In genomic region chr20:33789109-33789857, GRCh38 we compare ENCODE assay signal across 8 cellular contexts. TPM values are rescaled to one million over a fixed set of nuclear protein-coding genes. Genes with fewer than 3 reads are reported as not detected.
DNase-seq lines count a peak whose midpoint lies in the region; ATAC-seq and TF ChIP-seq lines count a peak whose summit lies in the region.

No MANE protein-coding gene starts in this region.

- 63 to 71% methylated on average over 4 to 9 of the region's 11 CpGs for WGBS in esophagus squamous epithelium, 2 donors

- peak overlapping the region; percentile 24; the same call in 1 of the 2 replicates for H3K4me3 ChIP-seq in PC-9
- H3K4me3 ChIP-seq in esophagus squamous epithelium = no peak overlapping the region

- ATAC-seq in GM18858 (IDR thresholded peaks at IDR 0.05; ENCODE audit: unreplicated experiment) = no peak
- ATAC-seq in natural killer cell = no peak
- ATAC-seq in GM18502 (IDR thresholded peaks at IDR 0.05; ENCODE audit: poor library complexity, unreplicated experiment) = no peak
- no peak for ATAC-seq in HG03025 (IDR thresholded peaks at IDR 0.05; ENCODE audit: low FRiP score, unreplicated experiment)

- CTCF ChIA-PET in Calu3 (lab: Charles Lee) (interaction anchor here (0.5 to 2.3 kb wide), 21 partner anchors 10 to 1117 kb away, joined by 3 to 38 read pairs (median 4); partner anchors contain the start of genes ACTL10 and CHMP4B), PC-9 (lab: Charles Lee) (interaction anchor here (0.6 kb wide), 2 partner anchors 48 to 99 kb away, joined by 3 read pairs; no protein-coding TSS in a partner anchor)

- TF ChIP-seq CTCF in Calu3 (IDR thresholded peaks at IDR 0.05; ENCODE audit: unreplicated experiment) = no peak
- TF ChIP-seq CTCF in PC-9 (conservative IDR thresholded peaks at IDR 0.05) = no peak
- no peak for TF ChIP-seq CTCF in esophagus squamous epithelium (IDR thresholded peaks at IDR 0.05)
- no peak for TF ChIP-seq CTCF in osteocyte (IDR thresholded peaks at IDR 0.05)
- no peak for TF ChIP-seq CTCF in natural killer cell (IDR thresholded peaks at IDR 0.05)

- H3K9me3 ChIP-seq in PC-9 (ENCODE audit: insufficient read depth, low read depth) (no peaks in the 10 kb centered on the region), esophagus squamous epithelium (no peaks in the 10 kb centered on the region)

- H3K36me3 Mint-ChIP-seq in Calu3 (ENCODE audit: insufficient read depth, unreplicated experiment) (peaks cover 50% of the 10 kb centered on the region), osteocyte (ENCODE audit: unreplicated experiment) (no peaks in the 10 kb centered on the region), natural killer cell (peaks cover 6% of the 10 kb centered on the region)

- H3K4me1 ChIP-seq in PC-9 (replicated peaks; ENCODE audit: insufficient read depth) (peaks cover 59% of the 10 kb centered on the region), esophagus squamous epithelium (peaks cover 16 to 84% (median 24%) of the 10 kb centered on the region in 3 donors)

- peak overlapping the region; percentile 73 for H3K4me2 ChIP-seq in PC-9

- no peaks in the 10 kb centered on the region for H3K9me2 ChIP-seq in PC-9 (ENCODE audit: insufficient read depth)

- no peak overlapping the region for H2AFZ ChIP-seq in PC-9

- H3K79me2 ChIP-seq in PC-9 (ENCODE audit: low read depth) = peaks cover 3% of the 10 kb centered on the region; the same call in 1 of the 2 replicates

- no peaks in the 10 kb centered on the region for H3K9me3 Mint-ChIP-seq in Calu3 (ENCODE audit: low read depth, unreplicated experiment)
- H3K9me3 Mint-ChIP-seq in osteocyte (ENCODE audit: unreplicated experiment) = no peaks in the 10 kb centered on the region
- no peaks in the 10 kb centered on the region for H3K9me3 Mint-ChIP-seq in natural killer cell

- H3F3A ChIP-seq in PC-9 (ENCODE audit: insufficient read depth, low read depth) = peaks cover 29% of the 10 kb centered on the region

- peak; percentile 99 for DNase-seq in Calu3
- peak; percentile 98 to 100 for DNase-seq in PC-9
- no peak for DNase-seq in esophagus squamous epithelium (lab: John Stamatoyannopoulos, UW)
- DNase-seq in osteocyte (ENCODE audit: extremely low spot score, unreplicated experiment) = no peak
- DNase-seq in natural killer cell = no peak

- BruUV-seq in Calu3 (replicated peaks; lab: Mats Ljungman, UMichigan) (no TSS peak), PC-9 (replicated peaks; lab: Mats Ljungman, UMichigan) (no TSS peak)

- no peaks in the 10 kb centered on the region for H3K27me3 ChIP-seq in PC-9 (ENCODE audit: insufficient read depth, low read depth)
- no peaks in the 10 kb centered on the region for H3K27me3 ChIP-seq in esophagus squamous epithelium

- peak overlapping the region; percentile 42 for H3K4me3 Mint-ChIP-seq in Calu3 (ENCODE audit: low read depth, unreplicated experiment)
- H3K4me3 Mint-ChIP-seq in osteocyte (ENCODE audit: unreplicated experiment) = no peak overlapping the region
- no peak overlapping the region for H3K4me3 Mint-ChIP-seq in natural killer cell

- H3K4me1 Mint-ChIP-seq in Calu3 (ENCODE audit: low read depth, unreplicated experiment) (peaks cover 66% of the 10 kb centered on the region), osteocyte (ENCODE audit: unreplicated experiment) (peaks cover 14% of the 10 kb centered on the region), natural killer cell (peaks cover 12 to 21% of the 10 kb centered on the region in 2 donors)

- no peaks in the 10 kb centered on the region for H4K20me1 ChIP-seq in PC-9 (ENCODE audit: insufficient read depth)

- TF ChIP-seq POLR2A in esophagus squamous epithelium (IDR thresholded peaks at IDR 0.05) = no peak

- peak overlapping the region; percentile 98 for H3K27ac ChIP-seq in PC-9
- peak overlapping the region; percentile 81 to 92 (median 84) for H3K27ac ChIP-seq in esophagus squamous epithelium

- H3K27me3 Mint-ChIP-seq in Calu3 (ENCODE audit: unreplicated experiment) (no peaks in the 10 kb centered on the region), osteocyte (ENCODE audit: unreplicated experiment) (no peaks in the 10 kb centered on the region), natural killer cell (ENCODE audit: low read depth in 2 of 2) (no peaks in the 10 kb centered on the region)

- H3K36me3 ChIP-seq in PC-9 (ENCODE audit: low read depth) (no peaks in the 10 kb centered on the region), esophagus squamous epithelium (peaks cover 0 to 10% (median 6%) of the 10 kb centered on the region in 3 donors)

- H3K27ac Mint-ChIP-seq in Calu3 (ENCODE audit: unreplicated experiment) (peak overlapping the region; percentile 97), osteocyte (ENCODE audit: unreplicated experiment) (peak overlapping the region; percentile 84), natural killer cell (no peak overlapping the region)

- POLR2A ChIA-PET in PC-9 (lab: Charles Lee; ENCODE audit: unreplicated experiment) = interaction anchor here (0.5 to 2.2 kb wide), 11 partner anchors 10 to 1035 kb away, joined by 3 to 44 read pairs (median 4); partner anchors contain the start of genes CHMP4B, EIF2S2, MAPRE1 and ZNF341

- intact Hi-C loops in Calu3 (cut with micrococcal nuclease; ENCODE audit: unreplicated experiment) (loop anchor here (1.0 to 2.0 kb wide), 2 partner anchors 46 to 56 kb away; no protein-coding TSS in a partner anchor), PC-9 (cut with micrococcal nuclease; ENCODE audit: unreplicated experiment) (loop anchor here (1.0 to 5.0 kb wide), 5 partner anchors 11 to 323 kb away; partner anchors contain the start of genes ACTL10, CHMP4B and EIF2S2), esophagus squamous epithelium (cut with DNase I) (no loop called here), natural killer cell (cut with micrococcal nuclease) (no loop called here)

RNA-seq across cellular contexts. Expression of gene CHMP4B, which starts 21.9 kb away (rescaled TPM):
- 234 and 245 TPM in 2 replicates for total RNA-seq in Calu3 (2022)
- total RNA-seq in PC-9 (2021) = 176 and 180 TPM in 2 replicates
- 100 to 1,000 TPM in 2 of 4 donors, 10 to 100 TPM in 2; 77.2 to 147 (median 107) TPM for total RNA-seq in esophagus squamous epithelium
- total RNA-seq in osteocyte = 87.5 and 92.5 TPM in 2 replicates
- total RNA-seq in natural killer cell = 10 to 100 TPM; 63.7 to 74.0 (median 70.0) TPM

RNA-seq across cellular contexts. Expression of gene ZNF341, which starts 57.5 kb away (rescaled TPM):
- total RNA-seq in Calu3 (2022) (10.2 and 12.9 TPM in 2 replicates), PC-9 (2021) (5.2 and 5.6 TPM in 2 replicates), esophagus squamous epithelium (1 to 10 TPM; 1.7 to 4.0 (median 3.2) TPM), osteocyte (2.6 and 3.4 TPM in 2 replicates), natural killer cell (1 to 10 TPM; 3.6 to 5.1 (median 4.3) TPM)

Comparison
In these comparisons a context has a peak if more than half of its experiments do, and no peak if none do; other contexts are left out.
1. DNase-seq: peak in Calu3 (single experiment) and PC-9 (2 of 2); none in esophagus squamous epithelium (single experiment), osteocyte (single experiment) and natural killer cell (single experiment).
2. H3K27ac Mint-ChIP-seq: peak in Calu3 (single experiment) and osteocyte (single experiment); none in natural killer cell (0 of 2).
3. intact Hi-C loops: an anchor here in Calu3 (1.0 to 2.0 kb wide) and PC-9 (1.0 to 5.0 kb wide); none called in esophagus squamous epithelium and natural killer cell.